Comparison of ENCODE assay signal across 21 cellular contexts in the genomic region with DNA sequence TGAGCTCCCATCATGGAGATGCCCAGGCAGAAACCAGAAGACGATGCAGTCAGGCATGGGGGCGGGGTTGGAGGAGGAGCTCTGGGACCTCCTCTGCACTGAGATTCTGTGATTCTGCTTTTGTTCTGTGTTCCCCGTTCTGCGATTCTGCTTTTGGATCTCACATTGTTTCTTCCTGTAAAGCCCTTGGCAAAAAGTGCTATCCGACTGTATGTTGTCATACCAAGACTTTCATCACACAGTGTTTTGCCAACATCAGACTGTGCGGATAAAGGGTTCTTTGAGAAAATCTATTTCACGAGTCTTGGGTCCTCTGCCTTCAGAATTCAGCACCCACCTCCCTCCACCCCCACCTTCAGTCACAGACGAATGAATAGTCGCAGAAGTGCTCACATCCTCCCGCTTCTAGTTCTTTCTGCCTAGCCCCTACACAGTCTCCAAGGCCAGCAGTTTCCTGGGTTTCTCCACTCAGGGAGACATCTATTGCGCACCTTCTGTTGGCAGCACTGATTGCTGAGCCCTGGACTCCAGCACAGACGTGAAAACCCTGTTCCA. TPM values are rescaled to one million over a fixed set of nuclear protein-coding genes. Genes with fewer than 3 reads are reported as not detected.
DNase-seq lines count a peak whose midpoint lies in the region; ATAC-seq and TF ChIP-seq lines count a peak whose summit lies in the region.
"Had no signal": no experiment of that assay in that cellular context is flagged by ENCODE, and none has a peak within 500 bp of the region (broad histone marks: within the 10 kb centered on the region; RNA-seq: fewer than 3 reads in every experiment).

No MANE protein-coding gene starts in this region.

- peak overlapping the region; percentile 48 to 86 (median 69) for H3K27ac Mint-ChIP-seq in CD14-positive monocyte
- peak overlapping the region; percentile 41 for H3K27ac Mint-ChIP-seq in dendritic cell treated with granulocyte-macrophage colony-stimulating factor and Interleukin-4, amounts not matched to agents 40 ng/mL and 50 ng/mL, for 4 days
- H3K27ac Mint-ChIP-seq in nephron progenitor cell: peak overlapping the region; percentile 39
- H3K27ac Mint-ChIP-seq: activated CD8-positive, alpha-beta T cell treated with anti-CD3 and anti-CD28 coated beads, Interleukin-2, amount 10 ng/mL, durations not matched to agents 7 days and 5 days; activated naive CD4-positive, alpha-beta T cell treated with anti-CD3 and anti-CD28 coated beads for 36 hours; T-helper 2 cell treated with Interferon-gamma antibody and Interleukin-4, amounts not matched to agents 5 μg/mL and 100 μg/mL, for 36 hours had no signal

- H3K4me3 Mint-ChIP-seq in CD14-positive monocyte (no peak overlapping the region), nephron progenitor cell (no peak overlapping the region)
- H3K4me3 Mint-ChIP-seq in dendritic cell treated with granulocyte-macrophage colony-stimulating factor and Interleukin-4, amounts not matched to agents 40 ng/mL and 50 ng/mL, for 4 days: no peak overlapping the region
- H3K4me3 Mint-ChIP-seq: activated CD8-positive, alpha-beta T cell treated with anti-CD3 and anti-CD28 coated beads, Interleukin-2, amount 10 ng/mL, durations not matched to agents 7 days and 5 days; activated naive CD4-positive, alpha-beta T cell treated with anti-CD3 and anti-CD28 coated beads for 36 hours; T-helper 2 cell treated with Interferon-gamma antibody and Interleukin-4, amounts not matched to agents 5 μg/mL and 100 μg/mL, for 36 hours had no signal

- no peak for DNase-seq in CD14-positive monocyte (ENCODE audit: low spot score)
- peak; percentile 18 for DNase-seq in nephron progenitor cell
- DNase-seq in NCI-H82 (lab: John Stamatoyannopoulos, UW): no peak
- no peak for DNase-seq in T-helper 2 cell
- no peak for DNase-seq in SHP77 (lab: John Stamatoyannopoulos, UW)
- DNase-seq: activated CD8-positive, alpha-beta T cell treated with anti-CD3 and anti-CD28 coated beads, Interleukin-2, amount 10 ng/mL, durations not matched to agents 7 days and 5 days; activated naive CD4-positive, alpha-beta T cell treated with anti-CD3 and anti-CD28 coated beads for 36 hours; DMS153; mesenchymal stem cell; NCI-H1048; NCI-H2107; NCI-H446 treated with DMSO at 0.1 percent for 48 hours; stimulated activated CD4-positive, alpha-beta T cell treated with anti-CD3 and anti-CD28 coated beads, Interleukin-4, amount 100 ng/mL, for 24 hours; thyroid gland; uterus had no signal

- peaks cover 32% of the 10 kb centered on the region for H3K4me1 ChIP-seq in HUES6 (ENCODE audit: control insufficient read depth, insufficient read depth, low read length)
- H3K4me1 ChIP-seq: adrenal gland, thyroid gland, uterus had no signal

- TF ChIP-seq CTCF in CD14-positive monocyte (IDR thresholded peaks at IDR 0.05) (no peak), nephron progenitor cell (IDR thresholded peaks at IDR 0.05) (no peak)

- H3K27me3 Mint-ChIP-seq in CD14-positive monocyte (ENCODE audit: low read depth in 3 of 3) (peaks cover 2 to 7% (median 4%) of the 10 kb centered on the region in 3 donors), nephron progenitor cell (ENCODE audit: low read depth, poor library complexity) (no peaks in the 10 kb centered on the region)
- peaks cover 4% of the 10 kb centered on the region for H3K27me3 Mint-ChIP-seq in dendritic cell treated with granulocyte-macrophage colony-stimulating factor and Interleukin-4, amounts not matched to agents 40 ng/mL and 50 ng/mL, for 4 days

- 0 out of 2 replicates have a peak overlapping the region, but pooled peaks have one; percentile 12 for H3K4me3 ChIP-seq in HUES6 (ENCODE audit: low read depth, low read length)
- H3K4me3 ChIP-seq: adrenal gland, GM12878, thyroid gland, uterus had no signal

- H3K9ac ChIP-seq in HUES6 (ENCODE audit: low read length): no peak overlapping the region

- H3K36me3 Mint-ChIP-seq in CD14-positive monocyte (peaks cover 4 to 12% of the 10 kb centered on the region in 2 donors), nephron progenitor cell (ENCODE audit: low read depth) (no peaks in the 10 kb centered on the region)
- H3K36me3 Mint-ChIP-seq in dendritic cell treated with granulocyte-macrophage colony-stimulating factor and Interleukin-4, amounts not matched to agents 40 ng/mL and 50 ng/mL, for 4 days (ENCODE audit: low read depth): no peaks in the 10 kb centered on the region

- no peak overlapping the region for H3K27ac ChIP-seq in HUES6 (ENCODE audit: low read depth, low read length)
- H3K27ac ChIP-seq: adrenal gland, thyroid gland, uterus had no signal

- H3K9me3 Mint-ChIP-seq in CD14-positive monocyte (peaks cover 0 to 4% (median 0%) of the 10 kb centered on the region in 7 donors), nephron progenitor cell (no peaks in the 10 kb centered on the region)
- no peaks in the 10 kb centered on the region for H3K9me3 Mint-ChIP-seq in dendritic cell treated with granulocyte-macrophage colony-stimulating factor and Interleukin-4, amounts not matched to agents 40 ng/mL and 50 ng/mL, for 4 days
- H3K9me3 Mint-ChIP-seq: activated naive CD4-positive, alpha-beta T cell treated with anti-CD3 and anti-CD28 coated beads for 36 hours; T-helper 2 cell treated with Interferon-gamma antibody and Interleukin-4, amounts not matched to agents 5 μg/mL and 100 μg/mL, for 36 hours had no signal

- intact Hi-C loops in CD14-positive monocyte (cut with micrococcal nuclease): no loop called here
- intact Hi-C loops in dendritic cell treated with granulocyte-macrophage colony-stimulating factor and Interleukin-4, amounts not matched to agents 40 ng/mL and 50 ng/mL, for 4 days (cut with micrococcal nuclease): no loop called here

- H3K27me3 ChIP-seq in HUES6 (ENCODE audit: control insufficient read depth, insufficient read depth, low read length): no peaks in the 10 kb centered on the region
- H3K27me3 ChIP-seq: thyroid gland, uterus had no signal

- H3K36me3 ChIP-seq in HUES6 (ENCODE audit: control insufficient read depth, insufficient read depth, low read length): no peaks in the 10 kb centered on the region
- H3K36me3 ChIP-seq: adrenal gland, uterus had no signal

- H3K4me1 Mint-ChIP-seq in CD14-positive monocyte (peaks cover 35% of the 10 kb centered on the region), nephron progenitor cell (peaks cover 8% of the 10 kb centered on the region)
- peaks cover 43% of the 10 kb centered on the region for H3K4me1 Mint-ChIP-seq in dendritic cell treated with granulocyte-macrophage colony-stimulating factor and Interleukin-4, amounts not matched to agents 40 ng/mL and 50 ng/mL, for 4 days (ENCODE audit: low read depth)

- no peak for ATAC-seq in GM21528 (IDR thresholded peaks at IDR 0.05; ENCODE audit: low FRiP score, unreplicated experiment)
- ATAC-seq: activated CD8-positive, alpha-beta T cell treated with anti-CD3 and anti-CD28 coated beads, Interleukin-2, amount 10 ng/mL, durations not matched to agents 7 days and 5 days had no signal

- no peaks in the 10 kb centered on the region for H3K9me3 ChIP-seq in HUES6 (ENCODE audit: control insufficient read depth, insufficient read depth, low read depth, low read length)
- H3K9me3 ChIP-seq: adrenal gland, thyroid gland, uterus had no signal

RNA-seq across cellular contexts. Expression of gene PWP1, which starts 24.7 kb away (rescaled TPM):
- 10 to 100 TPM; 27.1 to 28.0 TPM for polyA plus RNA-seq in CD14-positive monocyte
